ENCODE assay signal across 8 cellular contexts in genomic region chr7:73622909-73623797, GRCh38. TPM values are rescaled to one million over a fixed set of nuclear protein-coding genes. Genes with fewer than 3 reads are reported as not detected.
DNase-seq lines count a peak whose midpoint lies in the region; ATAC-seq, FAIRE-seq and TF ChIP-seq lines count a peak whose summit lies in the region.

No MANE protein-coding gene starts in this region.

- peaks cover 14% of the 10 kb centered on the region for H3K4me1 Mint-ChIP-seq in dendritic cell treated with granulocyte-macrophage colony-stimulating factor and Interleukin-4, amounts not matched to agents 40 ng/mL and 50 ng/mL, for 4 days (ENCODE audit: low read depth)
- no peaks in the 10 kb centered on the region for H3K4me1 Mint-ChIP-seq in activated T-helper 2 cell treated with anti-CD3 and anti-CD28 coated beads, Interferon-gamma antibody, Interleukin-2, Interleukin-4, amounts not matched to agents 10 μg/mL and 5 μg/mL and 100 μg/mL, durations not matched to agents 14 hours and 24 hours and 36 hours (ENCODE audit: low read depth)
- peaks cover 8% of the 10 kb centered on the region for H3K4me1 Mint-ChIP-seq in activated CD4-positive, alpha-beta T cell treated with anti-CD3 and anti-CD28 coated beads for 36 hours

- H2BK120ac ChIP-seq in mesendoderm (ENCODE audit: low read depth, low read length), result no peak overlapping the region

- no peak overlapping the region for H2BK15ac ChIP-seq in mesendoderm (replicated peaks; ENCODE audit: low read depth)

- no peaks in the 10 kb centered on the region for H3K36me3 Mint-ChIP-seq in dendritic cell treated with granulocyte-macrophage colony-stimulating factor and Interleukin-4, amounts not matched to agents 40 ng/mL and 50 ng/mL, for 4 days (ENCODE audit: low read depth)
- H3K36me3 Mint-ChIP-seq in activated T-helper 2 cell treated with anti-CD3 and anti-CD28 coated beads, Interferon-gamma antibody, Interleukin-2, Interleukin-4, amounts not matched to agents 10 μg/mL and 5 μg/mL and 100 μg/mL, durations not matched to agents 14 hours and 24 hours and 36 hours (ENCODE audit: low read depth), result no peaks in the 10 kb centered on the region
- H3K36me3 Mint-ChIP-seq in activated CD4-positive, alpha-beta T cell treated with anti-CD3 and anti-CD28 coated beads for 36 hours (ENCODE audit: low read depth), result no peaks in the 10 kb centered on the region

- no peak for FAIRE-seq in A549 (lab: Jason Lieb, UNC)

- no peak overlapping the region for H4K8ac ChIP-seq in mesendoderm (ENCODE audit: low read depth, low read length)

- H3K27me3 Mint-ChIP-seq in dendritic cell treated with granulocyte-macrophage colony-stimulating factor and Interleukin-4, amounts not matched to agents 40 ng/mL and 50 ng/mL, for 4 days, result peaks cover 96% of the 10 kb centered on the region
- H3K27me3 Mint-ChIP-seq in activated T-helper 2 cell treated with anti-CD3 and anti-CD28 coated beads, Interferon-gamma antibody, Interleukin-2, Interleukin-4, amounts not matched to agents 10 μg/mL and 5 μg/mL and 100 μg/mL, durations not matched to agents 14 hours and 24 hours and 36 hours (ENCODE audit: low read depth), result peaks cover 48% of the 10 kb centered on the region
- peaks cover 38% of the 10 kb centered on the region for H3K27me3 Mint-ChIP-seq in activated CD4-positive, alpha-beta T cell treated with anti-CD3 and anti-CD28 coated beads for 36 hours

- no peaks in the 10 kb centered on the region for H3K9me3 ChIP-seq in A549
- no peaks in the 10 kb centered on the region for H3K9me3 ChIP-seq in HUES6 (ENCODE audit: control insufficient read depth, insufficient read depth, low read depth, low read length)

- H3K27ac ChIP-seq in A549, result peak overlapping the region in 1 of 2 experiments; percentile 92; a peak in 2 of 6 replicates
- no peak overlapping the region for H3K27ac ChIP-seq in HUES6 (ENCODE audit: low read depth, low read length)
- no peak overlapping the region for H3K27ac ChIP-seq in mesendoderm (ENCODE audit: low read depth, low read length)

- 89% methylated on average over 54 of the region's 58 CpGs for WGBS in A549 (ENCODE audit: missing lambda C conversion rate)
- WGBS in mesendoderm (ENCODE audit: extremely low coverage, insufficient coverage, low lambda C conversion rate), result no CpG with 5 or more reads among the region's 58 CpGs

- H3K36me3 ChIP-seq in HUES6 (ENCODE audit: control insufficient read depth, insufficient read depth, low read length), result no peaks in the 10 kb centered on the region
- H3K36me3 ChIP-seq in mesendoderm (ENCODE audit: control insufficient read depth, insufficient read depth, low read length), result no peaks in the 10 kb centered on the region

- peak overlapping the region; percentile 56 for H3K4me3 Mint-ChIP-seq in dendritic cell treated with granulocyte-macrophage colony-stimulating factor and Interleukin-4, amounts not matched to agents 40 ng/mL and 50 ng/mL, for 4 days
- no peak overlapping the region for H3K4me3 Mint-ChIP-seq in activated T-helper 2 cell treated with anti-CD3 and anti-CD28 coated beads, Interferon-gamma antibody, Interleukin-2, Interleukin-4, amounts not matched to agents 10 μg/mL and 5 μg/mL and 100 μg/mL, durations not matched to agents 14 hours and 24 hours and 36 hours (ENCODE audit: low read depth)
- no peak overlapping the region for H3K4me3 Mint-ChIP-seq in activated CD4-positive, alpha-beta T cell treated with anti-CD3 and anti-CD28 coated beads for 36 hours

- TF ChIP-seq EP300 in A549 (IDR thresholded peaks at IDR 0.05), result no peak

- H3K4me1 ChIP-seq in A549 (peaks cover 21% of the 10 kb centered on the region), HUES6 (ENCODE audit: control insufficient read depth, insufficient read depth, low read length) (peaks cover 10% of the 10 kb centered on the region), mesendoderm (ENCODE audit: control insufficient read depth, low read depth, low read length) (peaks cover 2% of the 10 kb centered on the region)

- H3K9me3 Mint-ChIP-seq in dendritic cell treated with granulocyte-macrophage colony-stimulating factor and Interleukin-4, amounts not matched to agents 40 ng/mL and 50 ng/mL, for 4 days, result no peaks in the 10 kb centered on the region
- H3K9me3 Mint-ChIP-seq in activated T-helper 2 cell treated with anti-CD3 and anti-CD28 coated beads, Interferon-gamma antibody, Interleukin-2, Interleukin-4, amounts not matched to agents 10 μg/mL and 5 μg/mL and 100 μg/mL, durations not matched to agents 14 hours and 24 hours and 36 hours, result no peaks in the 10 kb centered on the region
- H3K9me3 Mint-ChIP-seq in activated CD4-positive, alpha-beta T cell treated with anti-CD3 and anti-CD28 coated beads for 36 hours (ENCODE audit: low read depth), result no peaks in the 10 kb centered on the region

- no peak overlapping the region for H4K5ac ChIP-seq in mesendoderm (ENCODE audit: low read length)

- H3K27me3 ChIP-seq in HUES6 (ENCODE audit: control insufficient read depth, insufficient read depth, low read length) (peaks cover 29% of the 10 kb centered on the region), mesendoderm (ENCODE audit: insufficient read depth, low read length, poor library complexity) (no peaks in the 10 kb centered on the region)

- no peak overlapping the region for H2AK5ac ChIP-seq in mesendoderm (ENCODE audit: low read length)

- DNase-seq in A549 (ENCODE audit: low read depth in 1 of 2, low spot score in 1 of 2) (no peak), mesendoderm (peak; percentile 79), GM10248 (ENCODE audit: extremely low spot score) (no peak)
- no peak for DNase-seq in activated T-helper 2 cell treated with anti-CD3 and anti-CD28 coated beads, Interferon-gamma antibody, Interleukin-2, Interleukin-4, amounts not matched to agents 10 μg/mL and 5 μg/mL and 100 μg/mL, durations not matched to agents 14 hours and 24 hours and 36 hours (ENCODE audit: low spot score)
- DNase-seq in activated CD4-positive, alpha-beta T cell treated with anti-CD3 and anti-CD28 coated beads for 36 hours, result no peak

- H3K9ac ChIP-seq in HUES6 (ENCODE audit: low read length), result peak overlapping the region; percentile 6
- H3K9ac ChIP-seq in mesendoderm (ENCODE audit: low read length), result peak overlapping the region; percentile 4

- POLR2A ChIA-PET in A549 (lab: Yijun Ruan, JAX), result no interaction called here
- POLR2A ChIA-PET in activated CD4-positive, alpha-beta T cell treated with anti-CD3 and anti-CD28 coated beads for 36 hours (lab: Charles Lee), result no interaction called here
- POLR2A ChIA-PET in GM10248 (lab: Yijun Ruan, JAX), result no interaction called here

- H3K56ac ChIP-seq in mesendoderm (ENCODE audit: low read length), result peak overlapping the region; percentile 91

- H3K23ac ChIP-seq in mesendoderm (ENCODE audit: low read length), result no peak overlapping the region

- TF ChIP-seq CTCF in A549 (IDR thresholded peaks at IDR 0.05) (no peak), GM10248 (IDR thresholded peaks at IDR 0.05; ENCODE audit: control extremely low read depth, extremely low read depth, low read depth, missing control alignments) (no peak)

- no peak overlapping the region for H3K27ac Mint-ChIP-seq in dendritic cell treated with granulocyte-macrophage colony-stimulating factor and Interleukin-4, amounts not matched to agents 40 ng/mL and 50 ng/mL, for 4 days
- H3K27ac Mint-ChIP-seq in activated T-helper 2 cell treated with anti-CD3 and anti-CD28 coated beads, Interferon-gamma antibody, Interleukin-2, Interleukin-4, amounts not matched to agents 10 μg/mL and 5 μg/mL and 100 μg/mL, durations not matched to agents 14 hours and 24 hours and 36 hours, result no peak overlapping the region
- no peak overlapping the region for H3K27ac Mint-ChIP-seq in activated CD4-positive, alpha-beta T cell treated with anti-CD3 and anti-CD28 coated beads for 36 hours

- peak overlapping the region; percentile 96; the same call in 2 of the 3 replicates for H3K4me2 ChIP-seq in A549
- peak overlapping the region; percentile 56 for H3K4me2 ChIP-seq in mesendoderm (ENCODE audit: low read length)

- no peak for ATAC-seq in A549
- no peak for ATAC-seq in HG03378 (IDR thresholded peaks at IDR 0.05; ENCODE audit: unreplicated experiment)
- no peak for ATAC-seq in activated CD4-positive, alpha-beta T cell treated with anti-CD3 and anti-CD28 coated beads for 36 hours

- TF ChIP-seq POLR2A in A549 (IDR thresholded peaks at IDR 0.05; ENCODE audit: low read length), result no peak

- no peak for TF ChIP-seq RAD21 in A549 (conservative IDR thresholded peaks at IDR 0.05 in 1 of 2, IDR thresholded peaks at IDR 0.05 in 1 of 2)

- H3K4me3 ChIP-seq in A549 (no peak overlapping the region), HUES6 (ENCODE audit: low read depth, low read length) (peak overlapping the region; percentile 92), mesendoderm (ENCODE audit: low read length) (no peak overlapping the region)

- no peaks in the 10 kb centered on the region for H3K79me1 ChIP-seq in mesendoderm (ENCODE audit: low read length)

- H3K4ac ChIP-seq in mesendoderm (ENCODE audit: low read depth, low read length), result no peak overlapping the region

- no peaks in the 10 kb centered on the region for H3K79me2 ChIP-seq in mesendoderm (ENCODE audit: control insufficient read depth, insufficient read depth, low read length)

- CTCF ChIA-PET in A549 (lab: Yijun Ruan, JAX) (interaction anchor here (0.9 to 9.1 kb wide), 5 partner anchors 9 to 112 kb away, joined by 3 to 93 read pairs (median 9); no protein-coding TSS in a partner anchor), GM10248 (lab: Yijun Ruan, JAX) (no interaction called here)
- CTCF ChIA-PET in activated CD4-positive, alpha-beta T cell treated with anti-CD3 and anti-CD28 coated beads for 36 hours (lab: Charles Lee), result interaction anchor here (1.0 kb wide), 1 partner anchor 111 kb away, joined by 4 read pairs; no protein-coding TSS in a partner anchor

- H3K18ac ChIP-seq in mesendoderm (ENCODE audit: low read length), result no peak overlapping the region

- intact Hi-C loops in dendritic cell treated with granulocyte-macrophage colony-stimulating factor and Interleukin-4, amounts not matched to agents 40 ng/mL and 50 ng/mL, for 4 days (cut with micrococcal nuclease), result loop anchor here (10.0 kb wide), 1 partner anchor 232 kb away; no protein-coding TSS in a partner anchor
- intact Hi-C loops in activated T-helper 2 cell treated with anti-CD3 and anti-CD28 coated beads, Interferon-gamma antibody, Interleukin-2, Interleukin-4, amounts not matched to agents 10 μg/mL and 5 μg/mL and 100 μg/mL, durations not matched to agents 14 hours and 24 hours and 36 hours (cut with micrococcal nuclease), result loop anchor here (5.0 kb wide), 1 partner anchor 44 kb away; the partner anchor contains the start of gene VPS37D
- intact Hi-C loops in activated CD4-positive, alpha-beta T cell treated with anti-CD3 and anti-CD28 coated beads for 36 hours (cut with DNase I, micrococcal nuclease), result loop anchor here in 1 of 2 experiments (5.0 kb wide), 2 partner anchors 59 to 94 kb away; partner anchors contain the start of genes BUD23, DNAJC30 and STX1A

- no peak overlapping the region for H2BK5ac ChIP-seq in mesendoderm (ENCODE audit: low read length)

RNA-seq across cellular contexts. Expression of gene MLXIPL, which starts 1.2 kb away (rescaled TPM):
- 1.4 and 2.2 TPM in 2 replicates for polyA plus RNA-seq in A549 (2011; rRNA removed)
- polyA plus RNA-seq in A549 (2012; cell fraction: cytosol; rRNA removed), result 0.93 and 1.4 TPM in 2 replicates
- 11.2 and 12.0 TPM in 2 replicates for polyA plus RNA-seq in A549 (2012; cell fraction: nucleus; rRNA removed)
- 1.8 to 3.8 TPM (median 3.3 TPM) in 3 replicates for polyA plus RNA-seq in A549 (2017; fragmentation: RNase III; extraction: RNeasy Plus Mini Kit Qiagen cat#74134 plus additional on column Dnase treatment)
- 0.62 and 2.9 TPM in 2 replicates for polyA minus RNA-seq in A549 (2011; rRNA and poly(A)+ RNA removed)
- polyA plus RNA-seq in mesendoderm (2013, experiment 1 of 2), result 1.6 TPM
- 2.0 TPM for polyA plus RNA-seq in mesendoderm (2013, experiment 2 of 2)
- not detected in 2 replicates for total RNA-seq in activated T-helper 2 cell treated with anti-CD3 and anti-CD28 coated beads, Interferon-gamma antibody, Interleukin-2, Interleukin-4, amounts not matched to agents 10 μg/mL and 5 μg/mL and 100 μg/mL, durations not matched to agents 14 hours and 24 hours and 36 hours
- total RNA-seq in activated CD4-positive, alpha-beta T cell treated with anti-CD3 and anti-CD28 coated beads for 36 hours, result not detected

RNA-seq across cellular contexts. Expression of gene VPS37D, which starts 44.5 kb away (rescaled TPM):
- polyA plus RNA-seq in A549 (2011; rRNA removed) (3.3 and 3.8 TPM in 2 replicates), A549 (2017; fragmentation: RNase III; extraction: RNeasy Plus Mini Kit Qiagen cat#74134 plus additional on column Dnase treatment) (2.2 to 2.9 TPM (median 2.6 TPM) in 3 replicates)
- polyA plus RNA-seq in A549 (2012; cell fraction: cytosol; rRNA removed), result 3.2 and 4.5 TPM in 2 replicates
- 3.2 and 3.6 TPM in 2 replicates for polyA plus RNA-seq in A549 (2012; cell fraction: nucleus; rRNA removed)
- 2.1 and 3.3 TPM in 2 replicates for polyA minus RNA-seq in A549 (2011; rRNA and poly(A)+ RNA removed)
- polyA plus RNA-seq in mesendoderm (2013, experiment 1 of 2), result 1.1 TPM
- 1.1 TPM for polyA plus RNA-seq in mesendoderm (2013, experiment 2 of 2)
- total RNA-seq in activated T-helper 2 cell treated with anti-CD3 and anti-CD28 coated beads, Interferon-gamma antibody, Interleukin-2, Interleukin-4, amounts not matched to agents 10 μg/mL and 5 μg/mL and 100 μg/mL, durations not matched to agents 14 hours and 24 hours and 36 hours, result 0.30 and 0.34 TPM in 2 replicates
- total RNA-seq in activated CD4-positive, alpha-beta T cell treated with anti-CD3 and anti-CD28 coated beads for 36 hours, result under 1 TPM; 0.35 to 0.39 TPM

RNA-seq across cellular contexts. Expression of gene TBL2, which starts 44.8 kb away (rescaled TPM):
- polyA plus RNA-seq in A549 (2011; rRNA removed), result 34.4 and 38.3 TPM in 2 replicates
- 42.1 and 53.3 TPM in 2 replicates for polyA plus RNA-seq in A549 (2012; cell fraction: cytosol; rRNA removed)
- 84.1 and 84.4 TPM in 2 replicates for polyA plus RNA-seq in A549 (2012; cell fraction: nucleus; rRNA removed)
- 41.8 to 46.4 TPM (median 45.9 TPM) in 3 replicates for polyA plus RNA-seq in A549 (2017; fragmentation: RNase III; extraction: RNeasy Plus Mini Kit Qiagen cat#74134 plus additional on column Dnase treatment)
- polyA minus RNA-seq in A549 (2011; rRNA and poly(A)+ RNA removed), result 82.8 and 88.0 TPM in 2 replicates
- polyA plus RNA-seq in mesendoderm (2013, experiment 1 of 2), result 19.9 TPM
- polyA plus RNA-seq in mesendoderm (2013, experiment 2 of 2), result 18.5 TPM
- total RNA-seq in activated T-helper 2 cell treated with anti-CD3 and anti-CD28 coated beads, Interferon-gamma antibody, Interleukin-2, Interleukin-4, amounts not matched to agents 10 μg/mL and 5 μg/mL and 100 μg/mL, durations not matched to agents 14 hours and 24 hours and 36 hours, result 43.3 and 43.9 TPM in 2 replicates
- 10 to 100 TPM; 30.6 to 34.7 TPM for total RNA-seq in activated CD4-positive, alpha-beta T cell treated with anti-CD3 and anti-CD28 coated beads for 36 hours
